Comparison of ENCODE assay signal across 8 cellular contexts in the genomic region with DNA sequence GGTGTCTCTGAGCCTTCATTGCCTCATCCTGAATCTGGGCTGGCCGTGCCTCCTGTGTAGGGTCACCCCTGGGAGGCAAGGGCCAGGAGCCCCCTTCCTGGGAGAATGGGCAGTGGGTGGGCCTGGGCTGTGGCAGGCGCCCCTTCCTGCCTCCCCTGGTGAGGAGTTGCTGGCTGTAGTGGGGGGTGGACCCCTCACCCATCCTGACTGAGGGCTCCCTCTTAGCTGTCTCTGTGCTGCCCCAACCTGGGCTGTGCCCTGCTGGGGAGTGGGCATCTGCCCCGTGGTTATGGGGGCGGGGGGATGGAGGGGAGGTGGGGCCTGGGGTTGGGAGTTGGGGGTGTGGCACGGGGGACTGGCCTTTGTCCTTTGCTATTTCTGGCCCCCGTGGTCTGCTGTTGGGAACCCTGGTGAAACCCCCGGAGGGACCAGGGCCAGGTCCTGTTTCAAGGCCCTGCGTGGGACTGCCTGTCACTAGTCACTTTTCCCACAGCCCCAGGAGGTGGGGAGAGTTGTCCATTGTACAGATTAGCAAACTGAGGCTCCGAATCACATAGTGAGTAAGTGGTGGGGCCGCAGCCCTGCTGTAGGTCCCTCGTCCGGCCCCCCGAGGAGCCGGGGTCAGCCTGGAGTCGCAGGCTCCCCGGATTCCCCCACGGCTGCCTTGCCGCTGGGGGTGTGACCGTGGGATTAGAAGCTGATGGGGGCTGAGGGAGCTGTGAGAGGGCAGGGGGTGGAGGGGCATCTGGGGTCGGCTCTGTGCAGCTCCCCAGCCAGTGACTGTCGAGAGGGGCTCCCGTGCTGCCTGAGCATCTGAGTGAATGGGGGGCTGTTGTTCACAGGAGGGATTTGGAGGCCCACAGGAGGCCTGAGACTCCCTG. TPM values are rescaled to one million over a fixed set of nuclear protein-coding genes. Genes with fewer than 3 reads are reported as not detected.
A peak's percentile ranks its signal among the peaks of the same experiment; 100 is the strongest.
DNase-seq lines count a peak whose midpoint lies in the region; ATAC-seq and TF ChIP-seq lines count a peak whose summit lies in the region.

No MANE protein-coding gene starts in this region.

- peak overlapping the region; percentile 93 for H3K4me2 ChIP-seq in GM23338

- H3K27me3 ChIP-seq in GM23338 (ENCODE audit: insufficient read depth) (no peaks in the 10 kb centered on the region), gastroesophageal sphincter (no peaks in the 10 kb centered on the region)

- no CpG with 5 or more reads among the region's 22 CpGs for WGBS in gastroesophageal sphincter (ENCODE audit: low coverage in 1 of 2), 2 donors

- no peaks in the 10 kb centered on the region for H3K9me3 ChIP-seq in gastroesophageal sphincter

- peak overlapping the region; percentile 88 for H3K27ac Mint-ChIP-seq in GM23338
- H3K27ac Mint-ChIP-seq in activated B cell treated with CpG ODN at 0.5 μM for 24 hours = no peak overlapping the region

- peaks cover 10% of the 10 kb centered on the region; the same call in 1 of the 2 replicates for H3F3A ChIP-seq in GM23338 (replicated peaks; ENCODE audit: low read depth)

- H3K36me3 ChIP-seq in GM23338 (ENCODE audit: insufficient read depth) (no peaks in the 10 kb centered on the region), gastroesophageal sphincter (no peaks in the 10 kb centered on the region)

- peaks cover 20% of the 10 kb centered on the region for H4K20me1 ChIP-seq in GM23338 (replicated peaks; ENCODE audit: insufficient read depth)

- TF ChIP-seq POLR2A in gastroesophageal sphincter (IDR thresholded peaks at IDR 0.05) = no peak

- no peaks in the 10 kb centered on the region for H3K9me2 ChIP-seq in GM23338 (ENCODE audit: insufficient read depth)

- peak overlapping the region; percentile 91 for H3K4me3 Mint-ChIP-seq in GM23338
- H3K4me3 Mint-ChIP-seq in activated B cell treated with CpG ODN at 0.5 μM for 24 hours = peak overlapping the region; percentile 87

- H3K4me1 ChIP-seq in GM23338 (ENCODE audit: insufficient read depth) = peaks cover 16% of the 10 kb centered on the region; the same call in 1 of the 2 replicates
- peaks cover 0 to 83% (median 31%) of the 10 kb centered on the region in 3 donors for H3K4me1 ChIP-seq in gastroesophageal sphincter

- no peak for ATAC-seq in GM23338
- no peak for ATAC-seq in activated B cell treated with CpG ODN at 0.5 μM for 24 hours (ENCODE audit: low read depth)
- no peak for ATAC-seq in gastroesophageal sphincter
- no peak for ATAC-seq in HG02970 (IDR thresholded peaks at IDR 0.05; ENCODE audit: low FRiP score, unreplicated experiment)
- ATAC-seq in GM21737 (IDR thresholded peaks at IDR 0.05; ENCODE audit: unreplicated experiment) = no peak

- intact Hi-C loops in activated B cell treated with CpG ODN at 0.5 μM for 24 hours (cut with micrococcal nuclease) = loop anchor here (5.0 to 10.0 kb wide), 2 partner anchors 232 to 400 kb away; a partner anchor contains a TSS

- H3K79me2 ChIP-seq in GM23338 (replicated peaks; ENCODE audit: insufficient read depth) = peaks cover 72% of the 10 kb centered on the region

- TF ChIP-seq EP300 in gastroesophageal sphincter (IDR thresholded peaks at IDR 0.05) = no peak

- POLR2A ChIA-PET in activated B cell treated with CpG ODN at 0.5 μM for 24 hours (lab: Charles Lee) = interaction anchor here (0.6 to 1.1 kb wide), 2 partner anchors 36 to 205 kb away, joined by 3 to 7 read pairs; no protein-coding TSS in a partner anchor

- CTCF ChIA-PET in activated B cell treated with CpG ODN at 0.5 μM for 24 hours (lab: Charles Lee) = no interaction called here

- H3K9me3 Mint-ChIP-seq in GM23338 (no peaks in the 10 kb centered on the region), activated B cell treated with CpG ODN at 0.5 μM for 24 hours (no peaks in the 10 kb centered on the region)

- H3K4me1 Mint-ChIP-seq in GM23338 = peaks cover 28% of the 10 kb centered on the region
- H3K4me1 Mint-ChIP-seq in activated B cell treated with CpG ODN at 0.5 μM for 24 hours = peaks cover 46% of the 10 kb centered on the region

- peaks cover 14% of the 10 kb centered on the region for H3K27me3 Mint-ChIP-seq in GM23338 (ENCODE audit: insufficient read depth, low read depth, poor library complexity)
- H3K27me3 Mint-ChIP-seq in activated B cell treated with CpG ODN at 0.5 μM for 24 hours = no peaks in the 10 kb centered on the region

- H3K4me3 ChIP-seq in GM23338 = peak overlapping the region; percentile 93
- H3K4me3 ChIP-seq in gastroesophageal sphincter = peak overlapping the region in 1 of 2 donors; percentile 91
- peak overlapping the region; percentile 89 for H3K4me3 ChIP-seq in skeletal muscle cell (ENCODE audit: low read depth, low read length)

- peaks cover 3% of the 10 kb centered on the region; the same call in 1 of the 3 replicates for H3K36me3 Mint-ChIP-seq in GM23338 (ENCODE audit: low read depth)
- no peaks in the 10 kb centered on the region for H3K36me3 Mint-ChIP-seq in activated B cell treated with CpG ODN at 0.5 μM for 24 hours (ENCODE audit: low read depth)

- DNase-seq in GM23338 (ENCODE audit: low spot score) = no peak
- DNase-seq in activated B cell treated with CpG ODN at 0.5 μM for 24 hours = no peak
- no peak for DNase-seq in skeletal muscle cell (ENCODE audit: low read depth)
- DNase-seq in stimulated activated CD4-positive, alpha-beta T cell treated with anti-CD3 and anti-CD28 coated beads, Interleukin-4, amount 100 ng/mL, for 24 hours = no peak
- no peak for DNase-seq in SHP77 treated with DMSO at 0.1 percent for 48 hours (lab: John Stamatoyannopoulos, UW)

- no peak for TF ChIP-seq CTCF in GM23338 (conservative IDR thresholded peaks at IDR 0.05; ENCODE audit: low read depth in 2 of 2)
- no peak for TF ChIP-seq CTCF in activated B cell treated with CpG ODN at 0.5 μM for 24 hours (IDR thresholded peaks at IDR 0.05)
- no peak for TF ChIP-seq CTCF in gastroesophageal sphincter (IDR thresholded peaks at IDR 0.05)

- H2AFZ ChIP-seq in GM23338 = no peak overlapping the region

- no peak overlapping the region for H3K27ac ChIP-seq in GM23338 (ENCODE audit: low read depth)
- H3K27ac ChIP-seq in gastroesophageal sphincter = peak overlapping the region in 3 of 4 donors; percentile 81 to 87 (median 84)

RNA-seq across cellular contexts. Expression of a gene that starts 2.7 kb away (rescaled TPM):
- 113 and 126 TPM in 2 replicates for total RNA-seq in GM23338 (2014; rRNA removed; shearing (Covaris generic))
- 59.6 and 62.3 TPM in 2 replicates for polyA plus RNA-seq in GM23338 (2016; fragmentation: Nextera tagmentation; extraction: Ambion mirVana)
- total RNA-seq in activated B cell treated with CpG ODN at 0.5 μM for 24 hours (20.7 and 25.4 TPM in 2 replicates), gastroesophageal sphincter (10 to 100 TPM; 11.2 to 29.8 (median 16.9) TPM)

RNA-seq across cellular contexts. Expression of a gene that starts 53.5 kb away (rescaled TPM):
- 0.73 and 1.6 TPM in 2 replicates for total RNA-seq in GM23338 (2014; rRNA removed; shearing (Covaris generic))
- 2.0 and 4.5 TPM in 2 replicates for polyA plus RNA-seq in GM23338 (2016; fragmentation: Nextera tagmentation; extraction: Ambion mirVana)
- total RNA-seq in activated B cell treated with CpG ODN at 0.5 μM for 24 hours (5.9 and 8.3 TPM in 2 replicates), gastroesophageal sphincter (under 1 TPM; 0.12 to 0.62 (median 0.32) TPM)
